Comparison of ENCODE assay signal across 15 cellular contexts in genomic region chr3:3137526-3137925, GRCh38. TPM values are rescaled to one million over a fixed set of nuclear protein-coding genes. Genes with fewer than 3 reads are reported as not detected.
"Had no signal": no experiment of that assay in that cellular context is flagged by ENCODE, and none has a peak within 500 bp of the region (broad histone marks: within the 10 kb centered on the region; RNA-seq: fewer than 3 reads in every experiment).

No MANE protein-coding gene starts in this region.

- ATAC-seq: foreskin keratinocyte, pancreas, sciatic nerve, WTC11 had no signal

- H3K9me3 ChIP-seq: pancreas, spleen, thyroid gland had no signal

- DNase-seq: activated CD4-positive, alpha-beta T cell treated with anti-CD3 and anti-CD28 coated beads, Interleukin-2, amount 10 ng/mL, durations not matched to agents 24 days and 14 days; activated CD8-positive, alpha-beta memory T cell treated with anti-CD3 and anti-CD28 coated beads for 24 hours; activated naive CD8-positive, alpha-beta T cell treated with anti-CD3 and anti-CD28 coated beads for 36 hours; effector memory CD4-positive, alpha-beta T cell; foreskin keratinocyte; immature natural killer cell; pancreas; spleen; thyroid gland had no signal

- H3K27me3 ChIP-seq: foreskin keratinocyte, pancreas, spleen, thyroid gland had no signal

- H3K4me3 ChIP-seq: pancreas, spleen, thyroid gland had no signal

- H3K9me3 Mint-ChIP-seq: activated CD4-positive, alpha-beta T cell treated with anti-CD3 and anti-CD28 coated beads, Interleukin-2, amount 10 ng/mL, durations not matched to agents 24 days and 14 days; activated naive CD8-positive, alpha-beta T cell treated with anti-CD3 and anti-CD28 coated beads for 36 hours; brain; dendritic cell treated with granulocyte-macrophage colony-stimulating factor and Interleukin-4, amounts not matched to agents 40 ng/mL and 50 ng/mL, for 4 days; immature natural killer cell; T-helper 1 cell treated with Interleukin-12 subunit alpha and Interleukin-12 subunit beta and Interleukin-4 antibody, amounts not matched to agents 30 μg/mL and 1 μg/mL, for 36 hours; WTC11 had no signal

- H3K27me3 Mint-ChIP-seq: activated CD4-positive, alpha-beta T cell treated with anti-CD3 and anti-CD28 coated beads, Interleukin-2, amount 10 ng/mL, durations not matched to agents 24 days and 14 days; activated naive CD8-positive, alpha-beta T cell treated with anti-CD3 and anti-CD28 coated beads for 36 hours; brain; dendritic cell treated with granulocyte-macrophage colony-stimulating factor and Interleukin-4, amounts not matched to agents 40 ng/mL and 50 ng/mL, for 4 days had no signal

- H3K4me3 Mint-ChIP-seq: activated CD4-positive, alpha-beta T cell treated with anti-CD3 and anti-CD28 coated beads, Interleukin-2, amount 10 ng/mL, durations not matched to agents 24 days and 14 days; activated naive CD8-positive, alpha-beta T cell treated with anti-CD3 and anti-CD28 coated beads for 36 hours; brain; dendritic cell treated with granulocyte-macrophage colony-stimulating factor and Interleukin-4, amounts not matched to agents 40 ng/mL and 50 ng/mL, for 4 days; immature natural killer cell; T-helper 1 cell treated with Interleukin-12 subunit alpha and Interleukin-12 subunit beta and Interleukin-4 antibody, amounts not matched to agents 30 μg/mL and 1 μg/mL, for 36 hours; WTC11 had no signal

- H3K27ac Mint-ChIP-seq: activated CD4-positive, alpha-beta T cell treated with anti-CD3 and anti-CD28 coated beads, Interleukin-2, amount 10 ng/mL, durations not matched to agents 24 days and 14 days; brain; dendritic cell treated with granulocyte-macrophage colony-stimulating factor and Interleukin-4, amounts not matched to agents 40 ng/mL and 50 ng/mL, for 4 days; T-helper 1 cell treated with Interleukin-12 subunit alpha and Interleukin-12 subunit beta and Interleukin-4 antibody, amounts not matched to agents 30 μg/mL and 1 μg/mL, for 36 hours; WTC11 had no signal

- H3K4me1 ChIP-seq: foreskin keratinocyte, thyroid gland had no signal

- H3K4me1 Mint-ChIP-seq: WTC11 had no signal

- H3K27ac ChIP-seq: foreskin keratinocyte, pancreas, spleen, thyroid gland had no signal

RNA-seq across cellular contexts. Expression of gene IL5RA, which starts 27.4 kb away (rescaled TPM):
- total RNA-seq: activated CD4-positive, alpha-beta T cell treated with anti-CD3 and anti-CD28 coated beads, Interleukin-2, amount 10 ng/mL, durations not matched to agents 24 days and 14 days; activated naive CD8-positive, alpha-beta T cell treated with anti-CD3 and anti-CD28 coated beads for 36 hours; foreskin keratinocyte; mesenteric fat pad; WTC11 had no signal
- polyA plus RNA-seq: foreskin keratinocyte had no signal
